Comparison of ENCODE assay signal across 23 cellular contexts in genomic region chr12:30746190-30746589, GRCh38.
"Had no signal": no experiment of that assay in that cellular context is flagged by ENCODE, and none has a peak within 500 bp of the region (broad histone marks: within the 10 kb centered on the region; RNA-seq: fewer than 3 reads in every experiment).

No MANE protein-coding gene starts in this region.

- H3K27me3 Mint-ChIP-seq: activated CD4-positive, alpha-beta T cell treated with anti-CD3 and anti-CD28 coated beads for 36 hours; activated CD8-positive, alpha-beta T cell treated with anti-CD3 and anti-CD28 coated beads for 36 hours; activated naive CD8-positive, alpha-beta T cell treated with anti-CD3 and anti-CD28 coated beads, Interleukin-2, amount 10 ng/mL, durations not matched to agents 7 days and 5 days; central memory CD8-positive, alpha-beta T cell; T-helper 17 cell had no signal

- H3K36me3 ChIP-seq: adrenal gland had no signal

- DNase-seq: activated CD4-positive, alpha-beta T cell treated with anti-CD3 and anti-CD28 coated beads for 36 hours; activated CD8-positive, alpha-beta memory T cell treated with anti-CD3 and anti-CD28 coated beads, Interleukin-2, amount 50 U/mL, for 48 hours; activated CD8-positive, alpha-beta T cell treated with anti-CD3 and anti-CD28 coated beads for 36 hours; activated naive CD4-positive, alpha-beta T cell treated with anti-CD3 and anti-CD28 coated beads, Interleukin-2, amount 50 U/mL, for 16 hours; activated naive CD8-positive, alpha-beta T cell treated with anti-CD3 and anti-CD28 coated beads, Interleukin-2, amount 10 ng/mL, durations not matched to agents 7 days and 5 days; activated T-cell treated with anti-CD3 and anti-CD28 coated beads, Interleukin-2, amount 50 U/mL, for 1 hour; adrenal gland; aorta; MG63; MV-4-11; NCI-H1092 treated with DMSO at 0.1 percent for 48 hours; NCI-H1436; NCI-H187; NCI-H2081; NCI-H2171; NCI-H2227 treated with DMSO at 0.1 percent for 48 hours; NCI-H446 treated with DMSO at 0.1 percent for 48 hours; NCI-H524 treated with DMSO at 0.1 percent for 48 hours; NCI-H748 treated with DMSO at 0.1 percent for 48 hours; SIG-M5; T-helper 17 cell; T-helper 9 cell had no signal

- H3K27ac ChIP-seq: adrenal gland had no signal

- H3K4me1 Mint-ChIP-seq: activated naive CD8-positive, alpha-beta T cell treated with anti-CD3 and anti-CD28 coated beads, Interleukin-2, amount 10 ng/mL, durations not matched to agents 7 days and 5 days had no signal

- H3K9me3 Mint-ChIP-seq: activated CD8-positive, alpha-beta T cell treated with anti-CD3 and anti-CD28 coated beads for 36 hours; activated naive CD8-positive, alpha-beta T cell treated with anti-CD3 and anti-CD28 coated beads, Interleukin-2, amount 10 ng/mL, durations not matched to agents 7 days and 5 days; central memory CD8-positive, alpha-beta T cell had no signal

- ATAC-seq: activated CD4-positive, alpha-beta T cell treated with anti-CD3 and anti-CD28 coated beads for 36 hours; activated CD8-positive, alpha-beta T cell treated with anti-CD3 and anti-CD28 coated beads for 36 hours; T-helper 17 cell had no signal

- H3K27me3 ChIP-seq: adrenal gland, MG63 had no signal

- H3K9me3 ChIP-seq: adrenal gland had no signal

- H3K4me3 Mint-ChIP-seq: activated CD4-positive, alpha-beta T cell treated with anti-CD3 and anti-CD28 coated beads for 36 hours; activated CD8-positive, alpha-beta T cell treated with anti-CD3 and anti-CD28 coated beads for 36 hours; activated naive CD8-positive, alpha-beta T cell treated with anti-CD3 and anti-CD28 coated beads, Interleukin-2, amount 10 ng/mL, durations not matched to agents 7 days and 5 days; central memory CD8-positive, alpha-beta T cell; T-helper 17 cell had no signal

- H3K27ac Mint-ChIP-seq: activated CD4-positive, alpha-beta T cell treated with anti-CD3 and anti-CD28 coated beads for 36 hours; activated CD8-positive, alpha-beta T cell treated with anti-CD3 and anti-CD28 coated beads for 36 hours; activated naive CD8-positive, alpha-beta T cell treated with anti-CD3 and anti-CD28 coated beads, Interleukin-2, amount 10 ng/mL, durations not matched to agents 7 days and 5 days; T-helper 17 cell had no signal

- H3K4me3 ChIP-seq: adrenal gland, MG63 had no signal
